Comparison of ENCODE assay signal across 23 cellular contexts in genomic region chr18:43582120-43582519, GRCh38.
"Had no signal": no experiment of that assay in that cellular context is flagged by ENCODE, and none has a peak within 500 bp of the region (broad histone marks: within the 10 kb centered on the region; RNA-seq: fewer than 3 reads in every experiment).

No MANE protein-coding gene starts in this region.

- H3K79me2 ChIP-seq: parathyroid adenoma had no signal

- H3K4me3 Mint-ChIP-seq: immature natural killer cell; naive thymus-derived CD4-positive, alpha-beta T cell; nephron progenitor cell; stimulated activated memory B cell treated with anti-CD40 and anti-IgM and Interleukin-4, amounts not matched to agents 10 μg/mL and 1 μg/mL and 100 μg/mL, for 72 hours; stimulated activated naive CD8-positive, alpha-beta T cell treated with anti-CD3 and anti-CD28 coated beads, Interleukin-15, Interleukin-2, amounts not matched to agents 100 ng/mL and 50 ng/mL, for 24 hours had no signal

- H3K27me3 Mint-ChIP-seq: naive thymus-derived CD4-positive, alpha-beta T cell had no signal

- H2AFZ ChIP-seq: parathyroid adenoma had no signal

- H3K27ac ChIP-seq: coronary artery, epithelial cell of prostate, esophagus muscularis mucosa, gastrocnemius medialis, left ventricle myocardium inferior, parathyroid adenoma, prostate gland, spleen, testis, transverse colon had no signal

- H3K4me1 Mint-ChIP-seq: immature natural killer cell; naive thymus-derived CD4-positive, alpha-beta T cell; stimulated activated memory B cell treated with anti-CD40 and anti-IgM and Interleukin-4, amounts not matched to agents 10 μg/mL and 1 μg/mL and 100 μg/mL, for 72 hours had no signal

- H3K27me3 ChIP-seq: esophagus muscularis mucosa, gastrocnemius medialis, spleen, testis, transverse colon had no signal

- H3K9ac ChIP-seq: parathyroid adenoma had no signal

- H3K36me3 ChIP-seq: esophagus muscularis mucosa, gastrocnemius medialis, left ventricle myocardium inferior, prostate gland, spleen, transverse colon had no signal

- DNase-seq: effector memory CD4-positive, alpha-beta T cell; gastrocnemius medialis; glutamatergic neuron; immature natural killer cell; left ventricle myocardium inferior; naive thymus-derived CD4-positive, alpha-beta T cell; nephron progenitor cell; spleen; stimulated activated CD4-positive, alpha-beta T cell treated with anti-CD3 and anti-CD28 coated beads, Interleukin-15, amount 100 ng/mL, for 24 hours; stimulated activated CD4-positive, alpha-beta T cell treated with anti-CD3 and anti-CD28 coated beads, Interleukin-1b, Interleukin-23, amount 100 ng/mL, for 48 hours; stimulated activated CD4-positive, alpha-beta T cell treated with anti-CD3 and anti-CD28 coated beads, Interleukin-4, amount 100 ng/mL, for 24 hours; testis; transverse colon had no signal

- H3K9me3 Mint-ChIP-seq: nephron progenitor cell; stimulated activated memory B cell treated with anti-CD40 and anti-IgM and Interleukin-4, amounts not matched to agents 10 μg/mL and 1 μg/mL and 100 μg/mL, for 72 hours; stimulated activated naive CD8-positive, alpha-beta T cell treated with anti-CD3 and anti-CD28 coated beads, Interleukin-15, Interleukin-2, amounts not matched to agents 100 ng/mL and 50 ng/mL, for 24 hours had no signal

- H3K9me3 ChIP-seq: esophagus muscularis mucosa, gastrocnemius medialis, left ventricle myocardium inferior, prostate gland, spleen, testis, transverse colon had no signal

- H3K36me3 Mint-ChIP-seq: immature natural killer cell; naive thymus-derived CD4-positive, alpha-beta T cell; stimulated activated memory B cell treated with anti-CD40 and anti-IgM and Interleukin-4, amounts not matched to agents 10 μg/mL and 1 μg/mL and 100 μg/mL, for 72 hours had no signal

- FAIRE-seq: endometrium, keratinocyte had no signal

- ATAC-seq: gastrocnemius medialis; naive thymus-derived CD4-positive, alpha-beta T cell; sciatic nerve; stimulated activated memory B cell treated with anti-CD40 and anti-IgM and Interleukin-4, amounts not matched to agents 10 μg/mL and 1 μg/mL and 100 μg/mL, for 72 hours had no signal

- H3K4me3 ChIP-seq: coronary artery, esophagus muscularis mucosa, gastrocnemius medialis, left ventricle myocardium inferior, prostate gland, spleen, testis, transverse colon had no signal

- H3K27ac Mint-ChIP-seq: immature natural killer cell; naive thymus-derived CD4-positive, alpha-beta T cell; nephron progenitor cell; stimulated activated memory B cell treated with anti-CD40 and anti-IgM and Interleukin-4, amounts not matched to agents 10 μg/mL and 1 μg/mL and 100 μg/mL, for 72 hours; stimulated activated naive CD8-positive, alpha-beta T cell treated with anti-CD3 and anti-CD28 coated beads, Interleukin-15, Interleukin-2, amounts not matched to agents 100 ng/mL and 50 ng/mL, for 24 hours had no signal

- H3K4me1 ChIP-seq: left ventricle myocardium inferior, parathyroid adenoma, prostate gland, spleen, testis, transverse colon had no signal
